12 cellular contexts compared by ENCODE assay signal in genomic region chr2:96685592-96686459, GRCh38.
A peak's percentile ranks its signal among the peaks of the same experiment; 100 is the strongest.
DNase-seq lines count a peak whose midpoint lies in the region; TF ChIP-seq lines count a peak whose summit lies in the region.
"Had no signal": no experiment of that assay in that cellular context is flagged by ENCODE, and none has a peak within 500 bp of the region (broad histone marks: within the 10 kb centered on the region; RNA-seq: fewer than 3 reads in every experiment).

No MANE protein-coding gene starts in this region.

- no peak for TF ChIP-seq CTCF in nephron (IDR thresholded peaks at IDR 0.05; ENCODE audit: unreplicated experiment in 3 of 3)

- no peak for TF ChIP-seq POLR2A in erythroblast (IDR thresholded peaks at IDR 0.05; ENCODE audit: low read length)

- peaks cover 5% of the 10 kb centered on the region for H3K27me3 Mint-ChIP-seq in nephron (ENCODE audit: low read depth)

- H3K9me3 Mint-ChIP-seq in nephron, result no peaks in the 10 kb centered on the region

- H3K4me3 Mint-ChIP-seq in nephron, result peak overlapping the region in 1 of 3 experiments; percentile 16

- DNase-seq in ELF-1 (ENCODE audit: low read depth, low spot score) (peak; percentile 64), NCI-H2171 treated with DMSO at 0.1 percent for 48 hours (lab: John Stamatoyannopoulos, UW) (peak; percentile 68), ecto neural progenitor cell (ENCODE audit: low spot score) (peak; percentile 72), erythroblast (lab: John Stamatoyannopoulos, UW) (no peak), SW480 (ENCODE audit: low spot score) (no peak), medulla oblongata (ENCODE audit: extremely low spot score) (no peak)
- DNase-seq in stimulated activated CD4-positive, alpha-beta T cell treated with anti-CD3 and anti-CD28 coated beads, Interleukin-15, amount 100 ng/mL, for 24 hours, result no peak
- DNase-seq: activated naive CD4-positive, alpha-beta T cell treated with Interleukin-2 at 50 U/mL for 16 hours; DND-41; spleen; stimulated activated naive CD4-positive, alpha-beta T cell treated with Interleukin-2 at 50 U/mL for 16 hours had no signal

- H3K4me1 Mint-ChIP-seq in nephron, result peaks cover 16% of the 10 kb centered on the region

- H3K36me3 Mint-ChIP-seq in nephron (ENCODE audit: low read depth), result no peaks in the 10 kb centered on the region

- H3K27ac Mint-ChIP-seq in nephron, result peak overlapping the region; percentile 8 to 91 (median 72)

Comparison
In these comparisons a context has a peak if more than half of its experiments do, and no peak if none do; other contexts are left out.
1. DNase-seq: peak in ELF-1 (single experiment), NCI-H2171 treated with DMSO at 0.1 percent for 48 hours (single experiment) and ecto neural progenitor cell (single experiment); none in erythroblast (0 of 2), stimulated activated CD4-positive, alpha-beta T cell treated with anti-CD3 and anti-CD28 coated beads, Interleukin-15, amount 100 ng/mL, for 24 hours (single experiment), SW480 (single experiment) and medulla oblongata (single experiment).